8 cellular contexts compared by ENCODE assay signal in the genomic region with DNA sequence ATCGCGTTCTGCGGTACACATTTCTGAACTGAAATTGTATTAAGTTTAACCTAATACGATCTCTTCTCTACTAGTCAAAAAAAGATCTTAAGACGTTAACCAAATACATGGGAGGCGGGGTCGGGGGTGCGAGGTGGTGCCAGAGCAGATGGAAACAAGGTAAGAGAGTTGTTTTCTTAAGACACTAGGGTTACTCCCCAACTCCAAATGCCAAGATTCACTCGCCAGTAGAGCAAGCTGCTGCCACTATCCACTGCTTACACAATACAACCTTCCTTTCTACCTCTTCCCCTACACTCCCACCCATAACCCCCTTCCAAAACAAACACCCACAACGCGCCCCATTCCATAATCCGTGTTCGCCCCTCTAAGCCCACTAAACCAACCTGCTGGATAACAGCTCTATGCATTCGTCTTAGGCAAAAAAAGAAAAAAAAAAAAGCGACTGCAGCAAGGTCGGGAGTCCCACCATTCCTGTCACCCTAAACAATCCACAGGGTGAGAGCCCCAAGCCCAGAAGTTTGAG. TPM values are rescaled to one million over a fixed set of nuclear protein-coding genes. Genes with fewer than 3 reads are reported as not detected.
DNase-seq lines count a peak whose midpoint lies in the region; ATAC-seq, FAIRE-seq and TF ChIP-seq lines count a peak whose summit lies in the region.

No MANE protein-coding gene starts in this region.

- H3K36me3 ChIP-seq in GM23248 (ENCODE audit: low read depth), result no peaks in the 10 kb centered on the region
- no peaks in the 10 kb centered on the region for H3K36me3 ChIP-seq in endothelial cell of umbilical vein (ENCODE audit: control insufficient read depth in 2 of 2, extremely low read depth in 1 of 2, insufficient read depth in 2 of 2, low read length in 2 of 2)

- BruUV-seq in endothelial cell of umbilical vein (replicated peaks; lab: Mats Ljungman, UMichigan), result no TSS peak

- H3K4me2 ChIP-seq in GM23248 (ENCODE audit: unreplicated experiment), result peak overlapping the region; percentile 94
- peak overlapping the region; percentile 69 for H3K4me2 ChIP-seq in endothelial cell of umbilical vein (ENCODE audit: insufficient read depth, low read length)

- H3K9me3 ChIP-seq in GM23248 (ENCODE audit: low read depth) (no peaks in the 10 kb centered on the region), endothelial cell of umbilical vein (replicated peaks; ENCODE audit: control insufficient read depth, insufficient read depth, low read length) (no peaks in the 10 kb centered on the region)

- H4K20me1 ChIP-seq in GM23248 (ENCODE audit: insufficient read depth) (no peaks in the 10 kb centered on the region), endothelial cell of umbilical vein (replicated peaks; ENCODE audit: control insufficient read depth, extremely low read depth, insufficient read depth, low read length) (peaks cover 12% of the 10 kb centered on the region)

- ATAC-seq in HG02610 (IDR thresholded peaks at IDR 0.05; ENCODE audit: unreplicated experiment) (no peak), GM18502 (IDR thresholded peaks at IDR 0.05; ENCODE audit: poor library complexity, unreplicated experiment) (no peak)

- H3K4me1 ChIP-seq in GM23248 (ENCODE audit: insufficient read depth), result peaks cover 10% of the 10 kb centered on the region
- H3K4me1 ChIP-seq in endothelial cell of umbilical vein (ENCODE audit: control insufficient read depth, extremely low read depth, insufficient read depth, low read length), result peaks cover 6% of the 10 kb centered on the region

- peak overlapping the region; percentile 95 to 99 (median 97) for H3K4me3 Mint-ChIP-seq in nephron

- H3K9me1 ChIP-seq in endothelial cell of umbilical vein (replicated peaks; ENCODE audit: control insufficient read depth, extremely low read depth, insufficient read depth, low read length), result no peaks in the 10 kb centered on the region

- DNase-seq in AG08396 (ENCODE audit: low spot score), result peak; percentile 14
- DNase-seq in GM23248, result peak; percentile 45
- peak; percentile 35 for DNase-seq in UCSD-AML1 (lab: John Stamatoyannopoulos, UW; ENCODE audit: unreplicated experiment)
- DNase-seq in endothelial cell of umbilical vein (ENCODE audit: low read depth, low spot score), result peak; percentile 27
- no peak for DNase-seq in posterior vena cava (ENCODE audit: low spot score)

- TF ChIP-seq CTCF in endothelial cell of umbilical vein (IDR thresholded peaks at IDR 0.05; ENCODE audit: extremely low read depth in 1 of 2, insufficient read depth in 1 of 2, low read depth in 1 of 2, low read length in 2 of 2), result no peak
- TF ChIP-seq CTCF in nephron (IDR thresholded peaks at IDR 0.05; ENCODE audit: unreplicated experiment in 3 of 3), result no peak

- intact Hi-C loops in endothelial cell of umbilical vein (cut with micrococcal nuclease), result loop anchor here (2.0 to 10.0 kb wide), 2 partner anchors 405 to 521 kb away; a partner anchor contains a TSS
- intact Hi-C loops in posterior vena cava (cut with DNase I), result loop anchor here in 1 of 2 donors (10.0 kb wide), 1 partner anchor 205 kb away; a partner anchor contains a TSS

- H3K27ac Mint-ChIP-seq in nephron, result peak overlapping the region; percentile 76 to 97 (median 95)

- H3K27me3 ChIP-seq in GM23248 (replicated peaks; ENCODE audit: insufficient read depth) (no peaks in the 10 kb centered on the region), endothelial cell of umbilical vein (ENCODE audit: control insufficient read depth in 2 of 2, insufficient read depth in 2 of 2, low read length in 2 of 2) (peaks cover 1 to 5% of the 10 kb centered on the region in 2 experiments)

- H3K4me1 Mint-ChIP-seq in nephron, result peaks cover 21% of the 10 kb centered on the region

- peak overlapping the region; percentile 31 for H3K27ac ChIP-seq in GM23248
- no peak overlapping the region for H3K27ac ChIP-seq in endothelial cell of umbilical vein (ENCODE audit: insufficient read depth, low read depth, low read length)

- POLR2A ChIA-PET in endothelial cell of umbilical vein (lab: Charles Lee), result interaction anchor here (0.6 kb wide), 1 partner anchor 90 kb away, joined by 3 read pairs; no protein-coding TSS in a partner anchor

- in situ Hi-C loops in GM23248 (cut with MboI), result no loop called here

- H2AFZ ChIP-seq in GM23248 (peak overlapping the region; percentile 99), endothelial cell of umbilical vein (ENCODE audit: low read depth, low read length) (peak overlapping the region; percentile 21)

- no peaks in the 10 kb centered on the region for H3K9me2 ChIP-seq in GM23248 (ENCODE audit: insufficient read depth)

- WGBS in GM23248 (ENCODE audit: low coverage in 1 of 2, low lambda C conversion rate in 2 of 2, missing lambda C conversion rate in 2 of 2), 2 experiments, result 5% methylated on average over 16 of the region's 16 CpGs

- CTCF ChIA-PET in endothelial cell of umbilical vein (lab: Charles Lee), result interaction anchor here (2.1 kb wide), 1 partner anchor 203 kb away, joined by 7 read pairs; no protein-coding TSS in a partner anchor

- no peaks in the 10 kb centered on the region for H3K36me3 Mint-ChIP-seq in nephron (ENCODE audit: low read depth)

- H3K27me3 Mint-ChIP-seq in nephron (ENCODE audit: low read depth), result peaks cover 24% of the 10 kb centered on the region

- no peak for TF ChIP-seq POLR2A in endothelial cell of umbilical vein (IDR thresholded peaks at IDR 0.05; ENCODE audit: low read depth, low read length)

- peaks cover 11% of the 10 kb centered on the region for H3F3A ChIP-seq in GM23248 (ENCODE audit: insufficient read depth)

- H3K4me3 ChIP-seq in GM23248, result peak overlapping the region; percentile 96
- H3K4me3 ChIP-seq in endothelial cell of umbilical vein (replicated peaks in 1 of 3; ENCODE audit: insufficient read depth in 1 of 3, low read depth in 1 of 3, low read length in 3 of 3), result peak overlapping the region; percentile 86

- dilution Hi-C loops in endothelial cell of umbilical vein (cut with MboI; ENCODE audit: extremely low pct_ligation_motif_present, low sequenced_read_pairs), result no loop called here

- H3K9me3 Mint-ChIP-seq in nephron, result no peaks in the 10 kb centered on the region

- H3K9ac ChIP-seq in GM23248 (peak overlapping the region; percentile 82), endothelial cell of umbilical vein (replicated peaks; ENCODE audit: extremely low read depth, insufficient read depth, low read length) (peak overlapping the region; percentile 90)

- no peak for FAIRE-seq in endothelial cell of umbilical vein (lab: Jason Lieb, UNC)

- H3K79me2 ChIP-seq in GM23248 (ENCODE audit: insufficient read depth) (peaks cover 55% of the 10 kb centered on the region), endothelial cell of umbilical vein (ENCODE audit: control insufficient read depth, insufficient read depth, low read length) (peaks cover 52% of the 10 kb centered on the region)

TF ChIP-seq in endothelial cell of umbilical vein, 7 proteins besides CTCF, POLR2A, EP300 and RAD21:
- TF ChIP-seq GATA2 (IDR thresholded peaks at IDR 0.05; ENCODE audit: insufficient read depth, insufficient read length, low read depth, low read length) (no peak), FOS (IDR thresholded peaks at IDR 0.05; ENCODE audit: borderline replicate concordance, insufficient read depth, low read length) (no peak)
- TF ChIP-seq, protein P1, sequence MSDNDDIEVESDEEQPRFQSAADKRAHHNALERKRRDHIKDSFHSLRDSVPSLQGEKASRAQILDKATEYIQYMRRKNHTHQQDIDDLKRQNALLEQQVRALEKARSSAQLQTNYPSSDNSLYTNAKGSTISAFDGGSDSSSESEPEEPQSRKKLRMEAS (IDR thresholded peaks at IDR 0.05; ENCODE audit: insufficient read depth, insufficient read length), result no peak

RNA-seq across cellular contexts. Expression of a gene that starts 1.3 kb away (rescaled TPM):
- 6.2 and 16.8 TPM in 2 replicates for total RNA-seq in GM23248 (2014; rRNA removed; shearing (Covaris generic))
- polyA plus RNA-seq in GM23248 (2016; fragmentation: Nextera tagmentation; extraction: Ambion mirVana), result 3.9 and 5.0 TPM in 2 replicates
- 17.9 and 23.9 TPM in 2 replicates for total RNA-seq in endothelial cell of umbilical vein
- polyA plus RNA-seq in endothelial cell of umbilical vein, result 2.8 and 3.7 TPM in 2 replicates
- 3.2 and 3.4 TPM in 2 replicates for polyA plus RNA-seq in endothelial cell of umbilical vein (2011; cell fraction: cytosol; rRNA removed)
- polyA plus RNA-seq in endothelial cell of umbilical vein (2011; cell fraction: nucleus; rRNA removed), result 8.5 and 11.4 TPM in 2 replicates
- polyA plus RNA-seq in endothelial cell of umbilical vein (2012), result 6.6 and 8.4 TPM in 2 replicates
- 12.3 and 13.1 TPM in 2 replicates for polyA minus RNA-seq in endothelial cell of umbilical vein
- 2.9 TPM for polyA minus RNA-seq in endothelial cell of umbilical vein (2011; cell fraction: cytosol; rRNA and poly(A)+ RNA removed)
- polyA minus RNA-seq in endothelial cell of umbilical vein (2011; cell fraction: nucleus; rRNA and poly(A)+ RNA removed), result 48.0 and 58.5 TPM in 2 replicates
- 10 to 100 TPM in 1 of 2 donors, 1 to 10 TPM in 1; 9.3 to 12.0 TPM for total RNA-seq in posterior vena cava
